ENCODE assay signal across 23 cellular contexts in the genomic region with DNA sequence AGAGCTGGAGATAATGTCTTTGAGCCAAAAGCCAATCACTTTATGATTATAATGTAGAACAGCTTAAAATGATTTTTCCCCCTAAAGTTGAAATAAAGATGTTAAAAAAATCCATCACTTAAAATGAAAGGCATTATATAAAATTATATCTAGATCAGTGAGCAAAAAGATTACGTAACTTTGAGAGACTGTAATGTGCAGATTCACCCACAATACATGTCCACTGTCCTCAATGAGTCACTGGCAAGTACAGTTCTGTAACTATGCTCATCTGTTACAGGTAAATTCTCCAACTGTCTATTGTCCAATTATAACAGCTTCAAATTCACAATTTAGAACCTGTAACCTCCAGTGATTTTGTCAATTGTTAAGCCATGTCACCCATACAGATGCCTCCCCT.
"Had no signal": no experiment of that assay in that cellular context is flagged by ENCODE, and none has a peak within 500 bp of the region (broad histone marks: within the 10 kb centered on the region; RNA-seq: fewer than 3 reads in every experiment).

No MANE protein-coding gene starts in this region.

- H3K27ac ChIP-seq: brain microvascular endothelial cell, esophagus squamous epithelium, left ventricle myocardium inferior had no signal

- DNase-seq: activated CD4-positive, alpha-beta memory T cell treated with anti-CD3 and anti-CD28 coated beads, Interleukin-2, amount 10 ng/mL, durations not matched to agents 7 days and 5 days; activated CD4-positive, alpha-beta T cell treated with anti-CD3 and anti-CD28 coated beads for 4 hours; activated naive CD4-positive, alpha-beta T cell treated with Interleukin-2 at 50 U/mL for 16 hours; activated naive CD8-positive, alpha-beta T cell treated with anti-CD3 and anti-CD28 coated beads, Interleukin-2, amount 10 ng/mL, durations not matched to agents 7 days and 5 days; activated T-cell treated with anti-CD3 and anti-CD28 coated beads, Interleukin-2, amount 50 U/mL, for 1 hour; anterior cingulate cortex; brain microvascular endothelial cell; cortex of kidney; effector CD4-positive, alpha-beta T cell; esophagus squamous epithelium; foreskin melanocyte; glutamatergic neuron; left ventricle myocardium inferior; nephron progenitor cell; occipital lobe; posterior cingulate gyrus; stimulated activated CD4-positive, alpha-beta T cell treated with anti-CD3 and anti-CD28 coated beads, Interleukin-12 subunit alpha, Interleukin-12 subunit beta, amount 100 ng/mL, for 4 hours; stimulated activated CD4-positive, alpha-beta T cell treated with anti-CD3 and anti-CD28 coated beads, Interleukin-1b, Interleukin-23, amount 100 ng/mL, for 48 hours; stimulated activated CD8-positive, alpha-beta memory T cell treated with anti-CD3 and anti-CD28 coated beads, Interleukin-4, amount 100 ng/mL, for 48 hours; stimulated activated naive CD4-positive, alpha-beta T cell; T-cell had no signal

- H3K36me3 ChIP-seq: brain microvascular endothelial cell, left ventricle myocardium inferior had no signal

- ATAC-seq: activated T-helper 17 cell treated with anti-CD3 and anti-CD28 coated beads, Interleukin-2, amount 50 U/mL, for 72 hours; T-cell; WTC11 had no signal

- H3K4me3 ChIP-seq: esophagus squamous epithelium, left ventricle myocardium inferior had no signal

- H3K27me3 ChIP-seq: brain microvascular endothelial cell, esophagus squamous epithelium had no signal

- H3K4me1 ChIP-seq: esophagus squamous epithelium, left ventricle myocardium inferior had no signal

- H3K9me3 ChIP-seq: esophagus squamous epithelium, left ventricle myocardium inferior had no signal
